ENCODE assay signal across 10 cellular contexts in the genomic region with DNA sequence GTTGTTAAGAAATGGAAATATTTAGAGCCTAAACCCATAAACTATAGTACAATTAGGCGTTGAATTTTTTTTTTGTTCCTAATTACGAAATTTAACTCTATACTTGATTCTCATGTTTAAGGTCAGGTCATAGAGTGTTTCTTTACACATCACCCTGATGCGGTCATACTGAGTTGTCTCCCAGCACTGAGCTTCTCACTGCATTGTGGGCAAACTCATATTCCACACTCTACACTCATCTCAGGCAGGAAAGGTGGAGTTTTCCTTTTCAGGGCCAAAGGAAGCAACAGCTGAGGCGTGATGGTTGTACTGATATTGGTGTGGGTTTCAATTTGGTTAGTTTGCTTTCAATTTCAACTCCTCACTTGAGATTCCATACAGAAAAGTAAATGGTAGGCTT.
DNase-seq lines count a peak whose midpoint lies in the region; ATAC-seq, FAIRE-seq and TF ChIP-seq lines count a peak whose summit lies in the region.
"Had no signal": no experiment of that assay in that cellular context is flagged by ENCODE, and none has a peak within 500 bp of the region (broad histone marks: within the 10 kb centered on the region; RNA-seq: fewer than 3 reads in every experiment).

No MANE protein-coding gene starts in this region.

- H3K23ac ChIP-seq in H1 (ENCODE audit: insufficient read length) = no peak overlapping the region

- DNase-seq in PC-3 (peak; percentile 39), H1 (ENCODE audit: low read depth in 1 of 2, low spot score in 2 of 2) (no peak), uterus (peak in 1 of 2 donors; percentile 21), GM10248 (ENCODE audit: extremely low spot score) (no peak), T-cell (no peak)
- no peak for DNase-seq in CD8-positive, alpha-beta memory T cell
- DNase-seq: NCI-H1105 treated with DMSO at 0.1 percent for 48 hours had no signal

- H3K4me3 Mint-ChIP-seq in CD8-positive, alpha-beta memory T cell = no peak overlapping the region
- no peak overlapping the region for H3K4me3 Mint-ChIP-seq in T-cell
- H3K4me3 Mint-ChIP-seq: dendritic cell treated with granulocyte-macrophage colony-stimulating factor and Interleukin-4, amounts not matched to agents 40 ng/mL and 50 ng/mL, for 4 days; memory B cell had no signal

- H4K5ac ChIP-seq in H1 (ENCODE audit: insufficient read length, low read depth, low read length) = peak overlapping the region; percentile 26

- H2BK20ac ChIP-seq in H1 (ENCODE audit: low read length) = no peak overlapping the region

- BruUV-seq in PC-3 (replicated peaks; lab: Mats Ljungman, UMichigan) = no TSS peak

- H3K9me3 ChIP-seq in PC-3 (ENCODE audit: low read length) (no peaks in the 10 kb centered on the region), H1 (ENCODE audit: insufficient read depth in 2 of 2, low read depth in 1 of 2, low read length in 1 of 2) (no peaks in the 10 kb centered on the region), mesodermal cell (ENCODE audit: control insufficient read depth, low read length) (no peaks in the 10 kb centered on the region), uterus (no peaks in the 10 kb centered on the region)
- no peaks in the 10 kb centered on the region for H3K9me3 ChIP-seq in CD8-positive, alpha-beta memory T cell (ENCODE audit: low read length)

- H3K14ac ChIP-seq in H1 (ENCODE audit: insufficient read length) = no peak overlapping the region

- TF ChIP-seq RAD21 in H1 (IDR thresholded peaks at IDR 0.05 in 1 of 2, conservative IDR thresholded peaks at IDR 0.05 in 1 of 2; ENCODE audit: low read depth in 2 of 2, low read length in 2 of 2) = no peak

- FAIRE-seq in H1 (lab: Jason Lieb, UNC) = no peak

- no peaks in the 10 kb centered on the region for H3K23me2 ChIP-seq in H1 (ENCODE audit: low read depth, low read length)

- intact Hi-C loops in PC-3 (cut with micrococcal nuclease) = loop anchor here (10.0 kb wide), 1 partner anchor 335 kb away; no protein-coding TSS in a partner anchor
- intact Hi-C loops in uterus (cut with DNase I; ENCODE audit: low total_unique reads) = no loop called here

- TF ChIP-seq POLR2A in H1 (IDR thresholded peaks at IDR 0.05; ENCODE audit: control extremely low read depth in 1 of 2, low read depth in 2 of 2, low read length in 2 of 2) = no peak
- no peak for TF ChIP-seq POLR2A in uterus (IDR thresholded peaks at IDR 0.05)

- no peak overlapping the region for H2BK120ac ChIP-seq in H1 (replicated peaks; ENCODE audit: low read depth, low read length)

- H2AFZ ChIP-seq in PC-3 (ENCODE audit: low read length) (peak overlapping the region; percentile 57), H1 (ENCODE audit: low read length) (no peak overlapping the region)

- H3K79me1 ChIP-seq in H1 (ENCODE audit: low read depth, low read length) = no peaks in the 10 kb centered on the region

- H4K20me1 ChIP-seq in PC-3 (ENCODE audit: low read length) (no peaks in the 10 kb centered on the region), H1 (replicated peaks in 1 of 2; ENCODE audit: control insufficient read depth in 1 of 2, insufficient read depth in 2 of 2, low read length in 2 of 2) (no peaks in the 10 kb centered on the region)

- TF ChIP-seq CTCF in PC-3 (conservative IDR thresholded peaks at IDR 0.05; ENCODE audit: low read depth, low read length) (no peak), H1 (IDR thresholded peaks at IDR 0.05; ENCODE audit: control extremely low read depth in 1 of 3, insufficient read depth in 1 of 3, low read depth in 1 of 3, low read length in 3 of 3) (no peak), uterus (IDR thresholded peaks at IDR 0.05) (no peak), GM10248 (IDR thresholded peaks at IDR 0.05; ENCODE audit: control extremely low read depth, extremely low read depth, low read depth, missing control alignments) (no peak)

- H3K18ac ChIP-seq in H1 (ENCODE audit: extremely low read depth, low read length) = no peak overlapping the region

- no peak overlapping the region for H2BK12ac ChIP-seq in H1 (ENCODE audit: low read depth, low read length)

- H3K9ac ChIP-seq in PC-3 (ENCODE audit: low read length) (no peak overlapping the region), H1 (replicated peaks in 1 of 4; ENCODE audit: extremely low read depth in 1 of 4, low read depth in 3 of 4, low read length in 3 of 4) (no peak overlapping the region)

- CTCF ChIA-PET in PC-3 (lab: Charles Lee) = no interaction called here
- CTCF ChIA-PET in H1 (lab: Charles Lee; ENCODE audit: partially characterized antibody) = interaction anchor here (0.6 to 1.1 kb wide), 3 partner anchors 9 to 1178 kb away, joined by 3 to 4 read pairs (median 3); no protein-coding TSS in a partner anchor
- CTCF ChIA-PET in CD8-positive, alpha-beta memory T cell (lab: Charles Lee) = no interaction called here
- CTCF ChIA-PET in GM10248 (lab: Yijun Ruan, JAX) = no interaction called here
- CTCF ChIA-PET in T-cell (lab: Charles Lee) = no interaction called here

- H3K4me2 ChIP-seq in PC-3 (ENCODE audit: low read length) (peak overlapping the region; percentile 57), H1 (ENCODE audit: insufficient read depth in 1 of 2, low read depth in 2 of 2, low read length in 2 of 2) (no peak overlapping the region)

- H3K4me3 ChIP-seq in PC-3 (ENCODE audit: low read length) (peak overlapping the region; percentile 26; the same call in 1 of the 2 replicates), H1 (ENCODE audit: extremely low read depth in 1 of 4, insufficient read depth in 2 of 4, low read depth in 3 of 4, low read length in 4 of 4) (no peak overlapping the region), mesodermal cell (ENCODE audit: extremely low read depth, insufficient read depth, low read length, poor library complexity, severe bottlenecking) (no peak overlapping the region), uterus (no peak overlapping the region)
- H3K4me3 ChIP-seq in CD8-positive, alpha-beta memory T cell (ENCODE audit: low read length) = no peak overlapping the region

- H3K9me3 Mint-ChIP-seq in CD8-positive, alpha-beta memory T cell = peaks cover 0 to 14% (median 6%) of the 10 kb centered on the region in 5 donors
- peaks cover 0 to 11% (median 7%) of the 10 kb centered on the region in 3 donors for H3K9me3 Mint-ChIP-seq in T-cell
- H3K9me3 Mint-ChIP-seq: dendritic cell treated with granulocyte-macrophage colony-stimulating factor and Interleukin-4, amounts not matched to agents 40 ng/mL and 50 ng/mL, for 4 days had no signal

- H3K9me2 ChIP-seq in PC-3 (replicated peaks; ENCODE audit: low read length) = no peaks in the 10 kb centered on the region

- TF ChIP-seq EP300 in H1 (IDR thresholded peaks at IDR 0.05; ENCODE audit: borderline replicate concordance in 1 of 2, low read depth in 2 of 2, low read length in 2 of 2) = no peak

- H2BK5ac ChIP-seq in H1 (ENCODE audit: low read depth, low read length) = no peak overlapping the region

- H2AK5ac ChIP-seq in H1 (ENCODE audit: low read depth, low read length) = no peak overlapping the region

- H3K79me2 ChIP-seq in PC-3 (ENCODE audit: low read length) = no peaks in the 10 kb centered on the region
- H3K79me2 ChIP-seq in H1 (ENCODE audit: control insufficient read depth in 1 of 2, insufficient read depth in 2 of 2, low read length in 2 of 2) = no peaks in the 10 kb centered on the region

- 91% methylated on average over 4 of the region's 4 CpGs; no CpG with 5 or more reads in 1 of the 2 experiments for WGBS in H1 (ENCODE audit: extremely low coverage in 1 of 2, insufficient coverage in 1 of 2, insufficient read length in 1 of 2, insufficient replicate concordance in 2 of 2, low coverage in 1 of 2, low lambda C conversion rate in 2 of 2, missing lambda C conversion rate in 1 of 2), 2 experiments
- WGBS in mesodermal cell (ENCODE audit: insufficient coverage in 2 of 2), 2 experiments = 100% methylated on average over 1 of the region's 4 CpGs; no CpG with 5 or more reads in 1 of the 2 experiments

- H3K36me3 ChIP-seq in PC-3 (ENCODE audit: low read depth, low read length) (no peaks in the 10 kb centered on the region), H1 (ENCODE audit: control insufficient read depth in 2 of 4, insufficient read depth in 4 of 4, low read length in 3 of 4) (no peaks in the 10 kb centered on the region), mesodermal cell (ENCODE audit: control insufficient read depth, insufficient read depth, low read length) (no peaks in the 10 kb centered on the region), uterus (no peaks in the 10 kb centered on the region)
- no peaks in the 10 kb centered on the region for H3K36me3 ChIP-seq in CD8-positive, alpha-beta memory T cell (ENCODE audit: insufficient read depth, low read length)

- no peaks in the 10 kb centered on the region for H3K36me3 Mint-ChIP-seq in CD8-positive, alpha-beta memory T cell
- H3K36me3 Mint-ChIP-seq in T-cell = no peaks in the 10 kb centered on the region
- H3K36me3 Mint-ChIP-seq: memory B cell had no signal

- H4K8ac ChIP-seq in H1 (ENCODE audit: extremely low read depth, insufficient read depth, low read length) = no peak overlapping the region

- no peak overlapping the region for H3K4ac ChIP-seq in H1 (replicated peaks; ENCODE audit: insufficient read length, low read depth, low read length)

- H3K4me1 ChIP-seq in PC-3 (ENCODE audit: insufficient read depth, low read length) (peaks cover 40% of the 10 kb centered on the region), H1 (replicated peaks in 1 of 4; ENCODE audit: control insufficient read depth in 3 of 4, insufficient read depth in 4 of 4, low read length in 3 of 4) (no peaks in the 10 kb centered on the region), mesodermal cell (ENCODE audit: control insufficient read depth, insufficient read depth, low read length, poor library complexity, severe bottlenecking) (peaks cover 23% of the 10 kb centered on the region), uterus (no peaks in the 10 kb centered on the region)
- H3K4me1 ChIP-seq in CD8-positive, alpha-beta memory T cell (ENCODE audit: insufficient read depth, low read length) = no peaks in the 10 kb centered on the region

- H3K27me3 ChIP-seq in PC-3 (ENCODE audit: low read length) (no peaks in the 10 kb centered on the region), H1 (replicated peaks in 1 of 4; ENCODE audit: control insufficient read depth in 3 of 4, extremely low read depth in 1 of 4, insufficient read depth in 3 of 4, low read length in 3 of 4) (no peaks in the 10 kb centered on the region), uterus (no peaks in the 10 kb centered on the region)
- H3K27me3 ChIP-seq in CD8-positive, alpha-beta memory T cell (ENCODE audit: insufficient read depth, low read length, poor library complexity, severe bottlenecking) = no peaks in the 10 kb centered on the region

- peak; percentile 65 for ATAC-seq in PC-3
- ATAC-seq in T-cell (replicated peaks in 1 of 4) = no peak

- H3K27ac Mint-ChIP-seq in CD8-positive, alpha-beta memory T cell = no peak overlapping the region
- no peak overlapping the region for H3K27ac Mint-ChIP-seq in T-cell
- H3K27ac Mint-ChIP-seq: dendritic cell treated with granulocyte-macrophage colony-stimulating factor and Interleukin-4, amounts not matched to agents 40 ng/mL and 50 ng/mL, for 4 days; memory B cell had no signal

- H3F3A ChIP-seq in PC-3 (ENCODE audit: low read length, unreplicated experiment) = no peaks in the 10 kb centered on the region

- H2BK15ac ChIP-seq in H1 (ENCODE audit: low read length) = no peak overlapping the region

- no peak overlapping the region for H3K56ac ChIP-seq in H1 (replicated peaks; ENCODE audit: insufficient read length, low read depth, low read length)

- no peaks in the 10 kb centered on the region for H3K27me3 Mint-ChIP-seq in CD8-positive, alpha-beta memory T cell
- H3K27me3 Mint-ChIP-seq in T-cell = no peaks in the 10 kb centered on the region
- H3K27me3 Mint-ChIP-seq: dendritic cell treated with granulocyte-macrophage colony-stimulating factor and Interleukin-4, amounts not matched to agents 40 ng/mL and 50 ng/mL, for 4 days; memory B cell had no signal

- H4K91ac ChIP-seq in H1 (replicated peaks; ENCODE audit: insufficient read length, low read length) = no peak overlapping the region

- POLR2A ChIA-PET in PC-3 (lab: Charles Lee; ENCODE audit: unreplicated experiment) = no interaction called here
- POLR2A ChIA-PET in H1 (lab: Charles Lee; ENCODE audit: partially characterized antibody) = no interaction called here
- POLR2A ChIA-PET in CD8-positive, alpha-beta memory T cell (lab: Charles Lee) = no interaction called here
- POLR2A ChIA-PET in GM10248 (lab: Yijun Ruan, JAX) = no interaction called here
- POLR2A ChIA-PET in T-cell (lab: Charles Lee) = no interaction called here

- no peaks in the 10 kb centered on the region for H3K4me1 Mint-ChIP-seq in CD8-positive, alpha-beta memory T cell
- H3K4me1 Mint-ChIP-seq in T-cell = no peaks in the 10 kb centered on the region
- H3K4me1 Mint-ChIP-seq: memory B cell had no signal

- H3K27ac ChIP-seq in PC-3 (ENCODE audit: low read length) = peak overlapping the region; percentile 47
- no peak overlapping the region for H3K27ac ChIP-seq in H1 (ENCODE audit: low read depth, low read length)
- H3K27ac ChIP-seq in mesodermal cell (ENCODE audit: low read depth, low read length, severe bottlenecking) = peak overlapping the region; percentile 57
- H3K27ac ChIP-seq in uterus = peak overlapping the region; percentile 43 to 81
- H3K27ac ChIP-seq in CD8-positive, alpha-beta memory T cell (ENCODE audit: low read depth, low read length) = no peak overlapping the region

Comparison
In these comparisons a context has a peak if more than half of its experiments do, and no peak if none do; other contexts are left out.
1. H3K27ac ChIP-seq: peak in PC-3 (single experiment), mesodermal cell (single experiment) and uterus (2 of 2); none in H1 (single experiment) and CD8-positive, alpha-beta memory T cell (single experiment).